25 cellular contexts compared by ENCODE assay signal in genomic region chr3:82824491-82824890, GRCh38.
"Had no signal": no experiment of that assay in that cellular context is flagged by ENCODE, and none has a peak within 500 bp of the region (broad histone marks: within the 10 kb centered on the region; RNA-seq: fewer than 3 reads in every experiment).

No MANE protein-coding gene starts in this region.

- H3K9me3 ChIP-seq: esophagus muscularis mucosa, neutrophil, thyroid gland, vagina had no signal

- ATAC-seq: left lobe of liver; mucosa of descending colon; natural killer cell treated with Interleukin-12 subunit alpha and Interleukin-12 subunit beta and Interleukin-15 and Interleukin-18, amount 100 ng/mL, for 72 hours; sciatic nerve; stimulated activated effector memory CD8-positive, alpha-beta T cell treated with anti-CD3 and anti-CD28 coated beads, Interleukin-12 subunit alpha, Interleukin-12 subunit beta, amount 100 ng/mL, for 72 hours had no signal

- H3K4me1 ChIP-seq: esophagus muscularis mucosa, parathyroid adenoma, right atrium auricular region, stomach, thyroid gland, vagina had no signal

- H3K27me3 ChIP-seq: dorsolateral prefrontal cortex, esophagus muscularis mucosa, neutrophil, right atrium auricular region, stomach, thyroid gland, vagina had no signal

- H3K9ac ChIP-seq: parathyroid adenoma had no signal

- H3K27ac ChIP-seq: dorsolateral prefrontal cortex, esophagus muscularis mucosa, neutrophil, parathyroid adenoma, right atrium auricular region, stomach, thyroid gland, vagina had no signal

- H2AFZ ChIP-seq: parathyroid adenoma had no signal

- H3K4me3 ChIP-seq: dorsolateral prefrontal cortex, esophagus muscularis mucosa, lung, mucosa of descending colon, right atrium auricular region, smooth muscle cell, stomach, thyroid gland, vagina had no signal

- DNase-seq: dorsolateral prefrontal cortex; effector CD8-positive, alpha-beta T cell; endodermal cell; kidney; mesenchymal stem cell; mucosa of descending colon; naive B cell; stimulated activated CD4-positive, alpha-beta T cell treated with anti-CD3 and anti-CD28 coated beads, Interleukin-12 subunit alpha, Interleukin-12 subunit beta, amount 100 ng/mL, for 4 hours; stimulated activated CD4-positive, alpha-beta T cell treated with anti-CD3 and anti-CD28 coated beads, Interleukin-1b, Interleukin-23, amount 100 ng/mL, for 48 hours; stimulated activated CD4-positive, alpha-beta T cell treated with anti-CD3 and anti-CD28 coated beads, Interleukin-4, amount 100 ng/mL, for 24 hours; stimulated activated naive CD4-positive, alpha-beta T cell treated with Interleukin-2 at 50 U/mL for 16 hours; stomach; thyroid gland; trophoblast cell had no signal

- H3K79me2 ChIP-seq: parathyroid adenoma had no signal

- H3K4me2 ChIP-seq: smooth muscle cell had no signal

- H3K36me3 ChIP-seq: esophagus muscularis mucosa, neutrophil, right atrium auricular region, stomach, thyroid gland, vagina had no signal
